Comparison of ENCODE assay signal across 17 cellular contexts in genomic region chr10:128221787-128222186, GRCh38.
DNase-seq lines count a peak whose midpoint lies in the region; ATAC-seq and TF ChIP-seq lines count a peak whose summit lies in the region.
"Had no signal": no experiment of that assay in that cellular context is flagged by ENCODE, and none has a peak within 500 bp of the region (broad histone marks: within the 10 kb centered on the region; RNA-seq: fewer than 3 reads in every experiment).

No MANE protein-coding gene starts in this region.

- no peak overlapping the region for H3K4me3 Mint-ChIP-seq in GM23338
- H3K4me3 Mint-ChIP-seq: HFFc6 had no signal

- 0 out of 2 replicates have a peak overlapping the region, but pooled peaks have one; percentile 23 for H2AFZ ChIP-seq in GM23338

- peaks cover 7% of the 10 kb centered on the region; the same call in 2 of the 3 replicates for H3K4me1 Mint-ChIP-seq in GM23338

- H3K27me3 ChIP-seq in BLaER1: no peaks in the 10 kb centered on the region
- no peaks in the 10 kb centered on the region for H3K27me3 ChIP-seq in GM23338 (ENCODE audit: insufficient read depth)
- no peaks in the 10 kb centered on the region for H3K27me3 ChIP-seq in foreskin keratinocyte
- no peaks in the 10 kb centered on the region for H3K27me3 ChIP-seq in vagina

- no peaks in the 10 kb centered on the region for H3K79me2 ChIP-seq in GM23338 (replicated peaks; ENCODE audit: insufficient read depth)

- no peak for TF ChIP-seq POLR2A in vagina (IDR thresholded peaks at IDR 0.05)

- no peaks in the 10 kb centered on the region for H3K36me3 Mint-ChIP-seq in GM23338 (ENCODE audit: low read depth)
- H3K36me3 Mint-ChIP-seq: CD14-positive monocyte; CD8-positive, alpha-beta memory T cell had no signal

- no peaks in the 10 kb centered on the region; the same call in 2 of the 3 replicates for H3K9me3 Mint-ChIP-seq in GM23338

- H3K9me2 ChIP-seq in GM23338 (ENCODE audit: insufficient read depth): no peaks in the 10 kb centered on the region

- H3K27ac Mint-ChIP-seq in GM23338: no peak overlapping the region
- H3K27ac Mint-ChIP-seq: CD14-positive monocyte, HFFc6 had no signal

- H3K4me1 ChIP-seq in BLaER1: peaks cover 63% of the 10 kb centered on the region
- peaks cover 3% of the 10 kb centered on the region; the same call in 1 of the 2 replicates for H3K4me1 ChIP-seq in GM23338 (ENCODE audit: insufficient read depth)
- H3K4me1 ChIP-seq in foreskin keratinocyte: no peaks in the 10 kb centered on the region
- H3K4me1 ChIP-seq in vagina: no peaks in the 10 kb centered on the region
- H3K4me1 ChIP-seq: Caco-2 had no signal

- H3K9me3 ChIP-seq in BLaER1 (peaks cover 34% of the 10 kb centered on the region), vagina (no peaks in the 10 kb centered on the region)
- H3K9me3 ChIP-seq: Caco-2 had no signal

- no peak for DNase-seq in GM23338 (ENCODE audit: low spot score)
- DNase-seq in foreskin keratinocyte: peak in 1 of 2 donors; percentile 9
- peak; percentile 42 to 46 for DNase-seq in vagina (ENCODE audit: extremely low spot score in 2 of 2)
- no peak for DNase-seq in NCI-H69 (lab: John Stamatoyannopoulos, UW)
- DNase-seq: ACHN; Caco-2; CD8-positive, alpha-beta memory T cell; DND-41; GF-D8; HCEC 1CT; HFFc6 had no signal

- H3K9ac ChIP-seq in BLaER1: no peak overlapping the region

- no peaks in the 10 kb centered on the region for H4K20me1 ChIP-seq in BLaER1
- no peaks in the 10 kb centered on the region for H4K20me1 ChIP-seq in GM23338 (replicated peaks; ENCODE audit: insufficient read depth)

- TF ChIP-seq CTCF in GM23338 (conservative IDR thresholded peaks at IDR 0.05; ENCODE audit: low read depth in 2 of 2): no peak
- TF ChIP-seq CTCF in foreskin keratinocyte (conservative IDR thresholded peaks at IDR 0.05): no peak
- TF ChIP-seq CTCF in vagina (IDR thresholded peaks at IDR 0.05): no peak

- H3F3A ChIP-seq in GM23338 (replicated peaks; ENCODE audit: low read depth): no peaks in the 10 kb centered on the region

- intact Hi-C loops in vagina (cut with DNase I): no loop called here

- H3K4me2 ChIP-seq in BLaER1 (peak overlapping the region; percentile 89), GM23338 (no peak overlapping the region)

- peaks cover 4% of the 10 kb centered on the region for H3K27me3 Mint-ChIP-seq in GM23338 (ENCODE audit: insufficient read depth, low read depth, poor library complexity)

- H3K36me3 ChIP-seq in BLaER1: peaks cover 20% of the 10 kb centered on the region
- no peaks in the 10 kb centered on the region for H3K36me3 ChIP-seq in GM23338 (ENCODE audit: insufficient read depth)
- H3K36me3 ChIP-seq in vagina: no peaks in the 10 kb centered on the region

- ATAC-seq in GM23338 (no peak), foreskin keratinocyte (peak; percentile 10), HG03457 (IDR thresholded peaks at IDR 0.05; ENCODE audit: unreplicated experiment) (no peak), GM19467 (IDR thresholded peaks at IDR 0.05; ENCODE audit: unreplicated experiment) (no peak)
- ATAC-seq: K562 had no signal

- H3K27ac ChIP-seq in BLaER1 (peak overlapping the region; percentile 76), GM23338 (ENCODE audit: low read depth) (no peak overlapping the region), foreskin keratinocyte (no peak overlapping the region), vagina (no peak overlapping the region)
- H3K27ac ChIP-seq: HL-60 had no signal

- H3K4me3 ChIP-seq in BLaER1 (peak overlapping the region; percentile 51; the same call in 1 of the 2 replicates), GM23338 (no peak overlapping the region), vagina (no peak overlapping the region)
- H3K4me3 ChIP-seq: K562 had no signal

TF ChIP-seq in GM23338, 12 proteins besides CTCF, POLR2A, EP300 and RAD21:
- no peak for TF ChIP-seq POLR2AphosphoS5 (IDR thresholded peaks at IDR 0.05; ENCODE audit: low read depth)
- TF ChIP-seq JUNB (IDR thresholded peaks at IDR 0.05; ENCODE audit: unreplicated experiment): no peak
- TF ChIP-seq REST (IDR thresholded peaks at IDR 0.05; ENCODE audit: unreplicated experiment): no peak
- no peak for TF ChIP-seq CREB1 (CRISPR knock-in tag; IDR thresholded peaks at IDR 0.05; ENCODE audit: low read depth)
- no peak for TF ChIP-seq ZNF114 (CRISPR knock-in tag; IDR thresholded peaks at IDR 0.05)
- TF ChIP-seq ZNF331 (CRISPR knock-in tag; IDR thresholded peaks at IDR 0.05; ENCODE audit: low read depth): no peak
- no peak for TF ChIP-seq EZH2phosphoT487 (IDR thresholded peaks at IDR 0.05; ENCODE audit: unreplicated experiment)
- TF ChIP-seq NANOG (IDR thresholded peaks at IDR 0.05; ENCODE audit: borderline replicate concordance): no peak

Comparison
In these comparisons a context has a peak if more than half of its experiments do, and no peak if none do; other contexts are left out.
1. DNase-seq: peak in vagina (2 of 2); none in GM23338 (single experiment) and NCI-H69 (single experiment).